Comparison of ENCODE assay signal across 11 cellular contexts in the genomic region with DNA sequence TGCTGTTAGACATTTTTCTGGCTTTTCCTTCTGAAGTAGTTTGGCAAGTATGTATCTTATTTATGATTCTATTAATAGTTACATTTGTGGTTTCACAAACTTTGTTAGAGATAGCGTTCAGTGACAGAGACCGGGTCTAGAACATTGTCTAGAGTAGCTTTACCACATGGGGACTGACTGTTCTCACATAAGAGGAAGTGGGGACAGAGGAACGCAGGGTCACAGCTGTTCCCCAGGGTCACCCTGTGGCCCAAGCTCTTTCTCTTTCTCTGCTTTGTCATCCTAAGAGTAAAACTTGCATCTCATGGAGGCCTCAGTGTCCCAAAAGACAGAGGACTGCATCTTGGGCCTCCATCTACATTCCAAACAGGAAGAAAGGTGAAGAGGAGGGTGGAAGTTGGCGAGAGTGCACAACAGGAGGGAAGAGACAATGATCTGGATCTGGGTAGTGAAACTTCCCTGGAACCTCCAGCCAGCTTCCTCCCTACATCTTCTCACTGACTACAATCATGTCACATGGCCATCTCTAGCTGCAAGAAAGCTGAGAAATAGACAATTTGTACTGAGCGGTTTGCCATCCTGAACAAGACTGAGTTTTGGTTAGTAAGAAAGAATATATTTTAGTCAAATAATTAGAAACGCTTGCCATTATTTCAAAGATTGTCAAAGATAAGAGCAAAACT.
DNase-seq lines count a peak whose midpoint lies in the region; ATAC-seq, FAIRE-seq and TF ChIP-seq lines count a peak whose summit lies in the region.
"Had no signal": no experiment of that assay in that cellular context is flagged by ENCODE, and none has a peak within 500 bp of the region (broad histone marks: within the 10 kb centered on the region; RNA-seq: fewer than 3 reads in every experiment).

No MANE protein-coding gene starts in this region.

- TF ChIP-seq POLR2A in HepG2 (IDR thresholded peaks at IDR 0.05; ENCODE audit: insufficient read depth in 1 of 2, low read depth in 2 of 2, low read length in 2 of 2) (no peak), NB4 (IDR thresholded peaks at IDR 0.05; ENCODE audit: extremely low read depth, insufficient read length) (no peak)

- H3K27me3 Mint-ChIP-seq in effector memory CD8-positive, alpha-beta T cell: no peaks in the 10 kb centered on the region
- H3K27me3 Mint-ChIP-seq: activated naive CD4-positive, alpha-beta T cell treated with anti-CD3 and anti-CD28 coated beads, Interleukin-2, amount 10 ng/mL, durations not matched to agents 7 days and 5 days had no signal

- no peak for TF ChIP-seq CTCF in liver (IDR thresholded peaks at IDR 0.05; ENCODE audit: low read depth, low read length, missing input control)
- no peak for TF ChIP-seq CTCF in HepG2 (CRISPR knock-in tag; IDR thresholded peaks at IDR 0.05)
- TF ChIP-seq CTCF in NB4 (IDR thresholded peaks at IDR 0.05; ENCODE audit: low read depth, low read length): no peak

- TF ChIP-seq EP300 in HepG2 (IDR thresholded peaks at IDR 0.05; ENCODE audit: low read depth in 2 of 2, low read length in 2 of 2): no peak
- TF ChIP-seq EP300 in HepG2 (CRISPR knock-in tag; IDR thresholded peaks at IDR 0.05; ENCODE audit: borderline replicate concordance): no peak

- H3K79me2 ChIP-seq in HepG2 (ENCODE audit: insufficient read depth, low read length): no peaks in the 10 kb centered on the region

- POLR2A ChIA-PET in HepG2 (lab: Yijun Ruan, JAX): no interaction called here

- H3K27ac ChIP-seq in liver (ENCODE audit: low read depth in 1 of 2, low read length in 2 of 2) (no peak overlapping the region), HepG2 (ENCODE audit: extremely low read length, insufficient read depth, low read length) (no peak overlapping the region)
- H3K27ac ChIP-seq: VCaP had no signal

- intact Hi-C loops in HepG2 (cut with micrococcal nuclease; ENCODE audit: unreplicated experiment): no loop called here

- H3K9me3 Mint-ChIP-seq in effector memory CD8-positive, alpha-beta T cell: peaks cover 1 to 10% of the 10 kb centered on the region in 2 donors

- peaks cover 0 to 2% (median 0%) of the 10 kb centered on the region in 4 donors for H3K9me3 ChIP-seq in liver (ENCODE audit: control insufficient read depth in 4 of 4, low read length in 3 of 4)
- no peaks in the 10 kb centered on the region for H3K9me3 ChIP-seq in HepG2 (ENCODE audit: low read length)

- TF ChIP-seq RAD21 in liver (IDR thresholded peaks at IDR 0.05): no peak
- TF ChIP-seq RAD21 in HepG2 (CRISPR knock-in tag; IDR thresholded peaks at IDR 0.05): no peak

- no peak overlapping the region for H3K4me2 ChIP-seq in HepG2 (ENCODE audit: low read depth, low read length)

- in situ Hi-C loops in HepG2 (cut with HindIII; ENCODE audit: extremely low pct_ligation_motif_present, low pct_unique_long_range_greater_than_20kb): no loop called here

- no peak overlapping the region for H3K4me3 Mint-ChIP-seq in effector memory CD8-positive, alpha-beta T cell
- H3K4me3 Mint-ChIP-seq: activated naive CD4-positive, alpha-beta T cell treated with anti-CD3 and anti-CD28 coated beads, Interleukin-2, amount 10 ng/mL, durations not matched to agents 7 days and 5 days had no signal

- ATAC-seq in HepG2 (no peak), HG02938 (IDR thresholded peaks at IDR 0.05; ENCODE audit: unreplicated experiment) (peak; percentile 99)
- no peak for ATAC-seq in effector memory CD8-positive, alpha-beta T cell (replicated peaks)

- H3K4me3 ChIP-seq in liver (ENCODE audit: low read depth in 1 of 3, low read length in 3 of 3) (no peak overlapping the region), HepG2 (replicated peaks in 1 of 3; ENCODE audit: insufficient read depth in 1 of 3, low read depth in 2 of 3, low read length in 3 of 3) (no peak overlapping the region), NB4 (ENCODE audit: low read depth, low read length) (no peak overlapping the region)

- no peak overlapping the region for H3K27ac Mint-ChIP-seq in effector memory CD8-positive, alpha-beta T cell
- H3K27ac Mint-ChIP-seq: activated naive CD4-positive, alpha-beta T cell treated with anti-CD3 and anti-CD28 coated beads, Interleukin-2, amount 10 ng/mL, durations not matched to agents 7 days and 5 days had no signal

- CTCF ChIA-PET in HepG2 (lab: Yijun Ruan, JAX; ENCODE audit: low intra/inter-chr PET ratio, low total read pairs): no interaction called here

- H3K4me1 Mint-ChIP-seq in effector memory CD8-positive, alpha-beta T cell (ENCODE audit: low read depth in 2 of 2): no peaks in the 10 kb centered on the region
- H3K4me1 Mint-ChIP-seq: activated naive CD4-positive, alpha-beta T cell treated with anti-CD3 and anti-CD28 coated beads, Interleukin-2, amount 10 ng/mL, durations not matched to agents 7 days and 5 days had no signal

- no peaks in the 10 kb centered on the region for H4K20me1 ChIP-seq in HepG2 (ENCODE audit: insufficient read depth, low read length)

- DNase-seq in HepG2 (ENCODE audit: low spot score): no peak
- DNase-seq in NB4 (ENCODE audit: low read depth): peak; percentile 49
- DNase-seq in dermis blood vessel endothelial cell: no peak
- no peak for DNase-seq in NOMO-1 (lab: John Stamatoyannopoulos, UW; ENCODE audit: unreplicated experiment in 2 of 2)
- no peak for DNase-seq in amygdala (lab: John Stamatoyannopoulos, UW)
- no peak for DNase-seq in effector memory CD8-positive, alpha-beta T cell
- DNase-seq: activated naive CD4-positive, alpha-beta T cell treated with anti-CD3 and anti-CD28 coated beads, Interleukin-2, amount 10 ng/mL, durations not matched to agents 7 days and 5 days; NCI-H526 treated with DMSO at 0.1 percent for 48 hours had no signal

- H2AFZ ChIP-seq in HepG2 (ENCODE audit: low read length): no peak overlapping the region

- H3K4me1 ChIP-seq in liver (ENCODE audit: control insufficient read depth in 4 of 4, insufficient read depth in 4 of 4, low read length in 3 of 4) (no peaks in the 10 kb centered on the region), HepG2 (ENCODE audit: insufficient read depth, low read length) (no peaks in the 10 kb centered on the region)

- H3K36me3 Mint-ChIP-seq in effector memory CD8-positive, alpha-beta T cell (ENCODE audit: insufficient read depth): no peaks in the 10 kb centered on the region
- H3K36me3 Mint-ChIP-seq: activated naive CD4-positive, alpha-beta T cell treated with anti-CD3 and anti-CD28 coated beads, Interleukin-2, amount 10 ng/mL, durations not matched to agents 7 days and 5 days had no signal

- H3K9ac ChIP-seq in liver (ENCODE audit: low read depth in 1 of 2, low read length in 2 of 2) (no peak overlapping the region), HepG2 (ENCODE audit: insufficient read depth, low read depth, low read length) (no peak overlapping the region)

- 66% methylated on average over 6 of the region's 6 CpGs for WGBS in liver
- 24% methylated on average over 6 of the region's 6 CpGs for WGBS in HepG2 (ENCODE audit: low lambda C conversion rate)

- H3K36me3 ChIP-seq in liver (ENCODE audit: control insufficient read depth in 4 of 4, insufficient read depth in 3 of 4, low read depth in 1 of 4, low read length in 3 of 4): no peaks in the 10 kb centered on the region
- H3K36me3 ChIP-seq in HepG2 (replicated peaks in 1 of 2; ENCODE audit: control insufficient read depth in 1 of 2, insufficient read depth in 2 of 2, low read length in 2 of 2): no peaks in the 10 kb centered on the region

- no TSS peak for BruUV-seq in HepG2 (replicated peaks; lab: Mats Ljungman, UMichigan)

- FAIRE-seq in HepG2 (lab: Jason Lieb, UNC): no peak

- H3K27me3 ChIP-seq in liver (ENCODE audit: control insufficient read depth in 4 of 4, insufficient read depth in 4 of 4, low read length in 3 of 4) (no peaks in the 10 kb centered on the region), HepG2 (ENCODE audit: control insufficient read depth in 1 of 2, insufficient read depth in 2 of 2, low read length in 2 of 2) (peaks cover 0 to 18% of the 10 kb centered on the region in 2 experiments; a peak in 2 of 5 replicates)

TF ChIP-seq in liver, 16 proteins besides CTCF, POLR2A, EP300 and RAD21:
- peak; percentile 9 for TF ChIP-seq SP1 (IDR thresholded peaks at IDR 0.05)
- TF ChIP-seq, protein P1, sequence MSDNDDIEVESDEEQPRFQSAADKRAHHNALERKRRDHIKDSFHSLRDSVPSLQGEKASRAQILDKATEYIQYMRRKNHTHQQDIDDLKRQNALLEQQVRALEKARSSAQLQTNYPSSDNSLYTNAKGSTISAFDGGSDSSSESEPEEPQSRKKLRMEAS (IDR thresholded peaks at IDR 0.05): no peak

TF ChIP-seq in HepG2, 621 proteins besides CTCF, POLR2A, EP300 and RAD21 (continues in another document):
- TF ChIP-seq, protein P2, sequence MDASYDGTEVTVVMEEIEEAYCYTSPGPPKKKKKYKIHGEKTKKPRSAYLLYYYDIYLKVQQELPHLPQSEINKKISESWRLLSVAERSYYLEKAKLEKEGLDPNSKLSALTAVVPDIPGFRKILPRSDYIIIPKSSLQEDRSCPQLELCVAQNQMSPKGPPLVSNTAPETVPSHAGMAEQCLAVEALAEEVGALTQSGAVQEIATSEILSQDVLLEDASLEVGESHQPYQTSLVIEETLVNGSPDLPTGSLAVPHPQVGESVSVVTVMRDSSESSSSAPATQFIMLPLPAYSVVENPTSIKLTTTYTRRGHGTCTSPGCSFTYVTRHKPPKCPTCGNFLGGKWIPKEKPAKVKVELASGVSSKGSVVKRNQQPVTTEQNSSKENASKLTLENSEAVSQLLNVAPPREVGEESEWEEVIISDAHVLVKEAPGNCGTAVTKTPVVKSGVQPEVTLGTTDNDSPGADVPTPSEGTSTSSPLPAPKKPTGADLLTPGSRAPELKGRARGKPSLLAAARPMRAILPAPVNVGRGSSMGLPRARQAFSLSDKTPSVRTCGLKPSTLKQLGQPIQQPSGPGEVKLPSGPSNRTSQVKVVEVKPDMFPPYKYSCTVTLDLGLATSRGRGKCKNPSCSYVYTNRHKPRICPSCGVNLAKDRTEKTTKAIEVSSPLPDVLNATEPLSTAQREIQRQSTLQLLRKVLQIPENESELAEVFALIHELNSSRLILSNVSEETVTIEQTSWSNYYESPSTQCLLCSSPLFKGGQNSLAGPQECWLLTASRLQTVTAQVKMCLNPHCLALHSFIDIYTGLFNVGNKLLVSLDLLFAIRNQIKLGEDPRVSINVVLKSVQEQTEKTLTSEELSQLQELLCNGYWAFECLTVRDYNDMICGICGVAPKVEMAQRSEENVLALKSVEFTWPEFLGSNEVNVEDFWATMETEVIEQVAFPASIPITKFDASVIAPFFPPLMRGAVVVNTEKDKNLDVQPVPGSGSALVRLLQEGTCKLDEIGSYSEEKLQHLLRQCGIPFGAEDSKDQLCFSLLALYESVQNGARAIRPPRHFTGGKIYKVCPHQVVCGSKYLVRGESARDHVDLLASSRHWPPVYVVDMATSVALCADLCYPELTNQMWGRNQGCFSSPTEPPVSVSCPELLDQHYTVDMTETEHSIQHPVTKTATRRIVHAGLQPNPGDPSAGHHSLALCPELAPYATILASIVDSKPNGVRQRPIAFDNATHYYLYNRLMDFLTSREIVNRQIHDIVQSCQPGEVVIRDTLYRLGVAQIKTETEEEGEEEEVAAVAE (CRISPR knock-in tag; IDR thresholded peaks at IDR 0.05; ENCODE audit: borderline replicate concordance): no peak
- no peak for TF ChIP-seq FOXK2 (IDR thresholded peaks at IDR 0.05)
